Comparison of ENCODE assay signal across 9 cellular contexts in genomic region chr1:202135221-202135721, GRCh38. TPM values are rescaled to one million over a fixed set of nuclear protein-coding genes. Genes with fewer than 3 reads are reported as not detected.
DNase-seq lines count a peak whose midpoint lies in the region; ATAC-seq, FAIRE-seq and TF ChIP-seq lines count a peak whose summit lies in the region.
"Had no signal": no experiment of that assay in that cellular context is flagged by ENCODE, and none has a peak within 500 bp of the region (broad histone marks: within the 10 kb centered on the region; RNA-seq: fewer than 3 reads in every experiment).

No MANE protein-coding gene starts in this region.

- H3K4me3 ChIP-seq in GM23248 (no peak overlapping the region), iPS DF 6.9 (ENCODE audit: low read length) (no peak overlapping the region), small intestine (ENCODE audit: low read depth in 1 of 2, low read length in 2 of 2) (no peak overlapping the region)
- H3K4me3 ChIP-seq: SJSA1 had no signal

- intact Hi-C loops in Calu3 (cut with micrococcal nuclease; ENCODE audit: unreplicated experiment): loop anchor here (1.0 to 5.0 kb wide), 2 partner anchors 239 to 258 kb away; no protein-coding TSS in a partner anchor

- peak; percentile 84 for TF ChIP-seq CTCF in Calu3 (IDR thresholded peaks at IDR 0.05; ENCODE audit: unreplicated experiment)
- peak; percentile 88 to 94 for TF ChIP-seq CTCF in brain (conservative IDR thresholded peaks at IDR 0.05)

- H3K79me2 ChIP-seq in GM23248 (ENCODE audit: insufficient read depth): peaks cover 22% of the 10 kb centered on the region

- H3K27ac ChIP-seq in GM23248: no peak overlapping the region
- no peak overlapping the region for H3K27ac ChIP-seq in iPS DF 6.9 (ENCODE audit: low read length)
- H3K27ac ChIP-seq in small intestine (ENCODE audit: low read depth in 1 of 2, low read length in 1 of 2): no peak overlapping the region
- H3K27ac ChIP-seq: SJSA1 had no signal

- FAIRE-seq in small intestine (lab: Jason Lieb, UNC): no peak

- CTCF ChIA-PET in Calu3 (lab: Charles Lee): interaction anchor here (0.7 to 3.1 kb wide), 11 partner anchors 10 to 258 kb away, joined by 3 to 14 read pairs (median 5); partner anchors contain the start of genes ELF3 and GPR37L1

- DNase-seq in Calu3 (peak; percentile 62), GM23248 (peak; percentile 78), NCI-H1694 (lab: John Stamatoyannopoulos, UW) (peak; percentile 73), iPS DF 6.9 (ENCODE audit: low read depth, low spot score) (peak; percentile 50), small intestine (peak; percentile 70)
- DNase-seq in T-helper 2 cell treated with Interferon-gamma antibody and Interleukin-4, amounts not matched to agents 5 μg/mL and 100 μg/mL, for 36 hours (ENCODE audit: low spot score): peak; percentile 36

- H3K27me3 Mint-ChIP-seq in Calu3 (ENCODE audit: unreplicated experiment) (no peaks in the 10 kb centered on the region), brain (no peaks in the 10 kb centered on the region)
- no peaks in the 10 kb centered on the region for H3K27me3 Mint-ChIP-seq in T-helper 2 cell treated with Interferon-gamma antibody and Interleukin-4, amounts not matched to agents 5 μg/mL and 100 μg/mL, for 36 hours (ENCODE audit: low read depth)

- H3K9me3 ChIP-seq in GM23248 (ENCODE audit: low read depth) (no peaks in the 10 kb centered on the region), iPS DF 6.9 (ENCODE audit: control insufficient read depth, insufficient read depth, low read length) (no peaks in the 10 kb centered on the region), small intestine (ENCODE audit: control insufficient read depth, low read depth) (no peaks in the 10 kb centered on the region)
- H3K9me3 ChIP-seq: SJSA1 had no signal

- peaks cover 4% of the 10 kb centered on the region; the same call in 1 of the 2 replicates for H3K36me3 ChIP-seq in GM23248 (ENCODE audit: low read depth)
- peaks cover 14% of the 10 kb centered on the region for H3K36me3 ChIP-seq in iPS DF 6.9 (ENCODE audit: control insufficient read depth, insufficient read depth, low read length)
- peaks cover 7 to 15% of the 10 kb centered on the region in 2 donors for H3K36me3 ChIP-seq in small intestine (ENCODE audit: control insufficient read depth in 2 of 2, insufficient read depth in 2 of 2, low read length in 2 of 2)

- H4K20me1 ChIP-seq in GM23248 (ENCODE audit: insufficient read depth): no peaks in the 10 kb centered on the region; the same call in 1 of the 2 replicates

- H3K9ac ChIP-seq in GM23248: no peak overlapping the region

- H3K36me3 Mint-ChIP-seq in Calu3 (ENCODE audit: insufficient read depth, unreplicated experiment) (peaks cover 40% of the 10 kb centered on the region), brain (peaks cover 30% of the 10 kb centered on the region)
- H3K36me3 Mint-ChIP-seq in T-helper 2 cell treated with Interferon-gamma antibody and Interleukin-4, amounts not matched to agents 5 μg/mL and 100 μg/mL, for 36 hours (ENCODE audit: low read depth): peaks cover 19% of the 10 kb centered on the region

- in situ Hi-C loops in GM23248 (cut with MboI): no loop called here

- H2AFZ ChIP-seq in GM23248: no peak overlapping the region

- H3K4me1 Mint-ChIP-seq in Calu3 (ENCODE audit: low read depth, unreplicated experiment): no peaks in the 10 kb centered on the region
- H3K4me1 Mint-ChIP-seq in T-helper 2 cell treated with Interferon-gamma antibody and Interleukin-4, amounts not matched to agents 5 μg/mL and 100 μg/mL, for 36 hours (ENCODE audit: low read depth): no peaks in the 10 kb centered on the region
- H3K4me1 Mint-ChIP-seq in brain: peaks cover 34% of the 10 kb centered on the region

- WGBS in GM23248 (ENCODE audit: low coverage in 1 of 2, low lambda C conversion rate in 2 of 2, missing lambda C conversion rate in 2 of 2), 2 experiments: 37% methylated on average over 15 of the region's 15 CpGs
- WGBS in iPS DF 6.9 (ENCODE audit: insufficient coverage, insufficient read length): no CpG with 5 or more reads among the region's 15 CpGs
- 24 to 40% (median 32%) methylated on average over 13 to 15 of the region's 15 CpGs for WGBS in small intestine, 3 donors

- H3K4me2 ChIP-seq in GM23248 (ENCODE audit: unreplicated experiment): no peak overlapping the region

- H3K27me3 ChIP-seq in GM23248 (replicated peaks; ENCODE audit: insufficient read depth): no peaks in the 10 kb centered on the region
- H3K27me3 ChIP-seq in iPS DF 6.9 (ENCODE audit: control insufficient read depth, insufficient read depth, low read length): no peaks in the 10 kb centered on the region
- no peaks in the 10 kb centered on the region for H3K27me3 ChIP-seq in small intestine (ENCODE audit: control insufficient read depth in 2 of 2, insufficient read depth in 2 of 2, low read length in 2 of 2)
- H3K27me3 ChIP-seq: SJSA1 had no signal

- H3K4me3 Mint-ChIP-seq in Calu3 (ENCODE audit: low read depth, unreplicated experiment) (no peak overlapping the region), brain (peak overlapping the region in 1 of 5 experiments; percentile 51)
- H3K4me3 Mint-ChIP-seq in T-helper 2 cell treated with Interferon-gamma antibody and Interleukin-4, amounts not matched to agents 5 μg/mL and 100 μg/mL, for 36 hours: no peak overlapping the region

- BruUV-seq in Calu3 (replicated peaks; lab: Mats Ljungman, UMichigan): no TSS peak

- no peaks in the 10 kb centered on the region for H3K4me1 ChIP-seq in GM23248 (ENCODE audit: insufficient read depth)
- H3K4me1 ChIP-seq in iPS DF 6.9 (ENCODE audit: control insufficient read depth, insufficient read depth, low read length): no peaks in the 10 kb centered on the region
- peaks cover 0 to 2% of the 10 kb centered on the region in 2 donors for H3K4me1 ChIP-seq in small intestine (ENCODE audit: control insufficient read depth in 2 of 2, insufficient read depth in 1 of 2, low read depth in 1 of 2, low read length in 1 of 2)
- H3K4me1 ChIP-seq: SJSA1 had no signal

- H3F3A ChIP-seq in GM23248 (ENCODE audit: insufficient read depth): no peaks in the 10 kb centered on the region; the same call in 1 of the 2 replicates

- H3K9me3 Mint-ChIP-seq in Calu3 (ENCODE audit: low read depth, unreplicated experiment) (no peaks in the 10 kb centered on the region), brain (no peaks in the 10 kb centered on the region)
- H3K9me3 Mint-ChIP-seq in T-helper 2 cell treated with Interferon-gamma antibody and Interleukin-4, amounts not matched to agents 5 μg/mL and 100 μg/mL, for 36 hours: no peaks in the 10 kb centered on the region

- ATAC-seq in HG03520 (IDR thresholded peaks at IDR 0.05; ENCODE audit: unreplicated experiment): no peak

- H3K9me2 ChIP-seq in GM23248 (ENCODE audit: insufficient read depth): no peaks in the 10 kb centered on the region

- H3K27ac Mint-ChIP-seq in Calu3 (ENCODE audit: unreplicated experiment) (no peak overlapping the region), brain (peak overlapping the region; percentile 62 to 95 (median 82))
- H3K27ac Mint-ChIP-seq in T-helper 2 cell treated with Interferon-gamma antibody and Interleukin-4, amounts not matched to agents 5 μg/mL and 100 μg/mL, for 36 hours: no peak overlapping the region

RNA-seq across cellular contexts. Expression of gene ARL8A, which starts 9.3 kb away (rescaled TPM):
- total RNA-seq in Calu3 (2022): 64.1 and 66.9 TPM in 2 replicates
- total RNA-seq in GM23248 (2014; rRNA removed; shearing (Covaris generic)): 25.0 and 32.5 TPM in 2 replicates
- polyA plus RNA-seq in GM23248 (2016; fragmentation: Nextera tagmentation; extraction: Ambion mirVana) (33.5 and 33.9 TPM in 2 replicates), brain (ENCODE audit: insufficient read depth, low read depth, low replicate concordance) (131 TPM), small intestine (10 to 100 TPM; 17.4 to 23.0 (median 22.2) TPM)

RNA-seq across cellular contexts. Expression of gene GPR37L1, which starts 12.6 kb away (rescaled TPM):
- total RNA-seq in Calu3 (2022): 0.12 and 0.22 TPM in 2 replicates
- total RNA-seq in GM23248 (2014; rRNA removed; shearing (Covaris generic)): not detected in 2 replicates
- 0.03 TPM in 1 of 2 replicates, not detected in the other for polyA plus RNA-seq in GM23248 (2016; fragmentation: Nextera tagmentation; extraction: Ambion mirVana)
- 32.7 TPM for polyA plus RNA-seq in brain (ENCODE audit: insufficient read depth, low read depth, low replicate concordance)
- under 1 TPM in 2 of 3 donors, not detected in 1; 0.22 to 0.37 TPM for polyA plus RNA-seq in small intestine

RNA-seq across cellular contexts. Expression of gene PTPN7, which starts 25.1 kb away (rescaled TPM):
- total RNA-seq in Calu3 (2022): not detected in 2 replicates
- not detected in 2 replicates for total RNA-seq in GM23248 (2014; rRNA removed; shearing (Covaris generic))
- polyA plus RNA-seq in GM23248 (2016; fragmentation: Nextera tagmentation; extraction: Ambion mirVana) (0.16 TPM in 1 of 2 replicates, not detected in the other), brain (ENCODE audit: insufficient read depth, low read depth, low replicate concordance) (0.29 TPM), small intestine (1 to 10 TPM; 1.9 to 8.9 (median 2.5) TPM)
- total RNA-seq: SJSA1 had no signal

RNA-seq across cellular contexts. Expression of gene LGR6, which starts 58.3 kb away (rescaled TPM):
- total RNA-seq in Calu3 (2022): not detected in 2 replicates
- total RNA-seq in GM23248 (2014; rRNA removed; shearing (Covaris generic)): not detected in 2 replicates
- polyA plus RNA-seq in GM23248 (2016; fragmentation: Nextera tagmentation; extraction: Ambion mirVana) (not detected in 2 replicates), brain (ENCODE audit: insufficient read depth, low read depth, low replicate concordance) (0.66 TPM), small intestine (1 to 10 TPM in 1 of 3 donors, under 1 TPM in 1, not detected in 1; 0.27 to 1.0 TPM)
- total RNA-seq: SJSA1 had no signal

Comparison
In these comparisons a context has a peak if more than half of its experiments do, and no peak if none do; other contexts are left out.
1. H3K27ac Mint-ChIP-seq: peak in brain (5 of 5); none in Calu3 (single experiment) and T-helper 2 cell treated with Interferon-gamma antibody and Interleukin-4, amounts not matched to agents 5 μg/mL and 100 μg/mL, for 36 hours (single experiment).
2. RNA of gene GPR37L1, which starts 12.6 kb away (polyA plus RNA-seq): 32.7 TPM in brain (single experiment); 0.22 to 0.37 TPM in small intestine and 0.03 TPM in GM23248; every median in the first group is over 10 times any median in the second.
3. Peak in every context shown above with its lines, with median percentiles within 50 percentile points of each other: DNase-seq.